Comparison of ENCODE assay signal across 10 cellular contexts in genomic region chr2:230885467-230886130, GRCh38.
DNase-seq lines count a peak whose midpoint lies in the region; ATAC-seq lines count a peak whose summit lies in the region.
"Had no signal": no experiment of that assay in that cellular context is flagged by ENCODE, and none has a peak within 500 bp of the region (broad histone marks: within the 10 kb centered on the region; RNA-seq: fewer than 3 reads in every experiment).

No MANE protein-coding gene starts in this region.

- peak; percentile 9 to 46 for DNase-seq in NCI-H187 (lab: John Stamatoyannopoulos, UW)
- no peak for DNase-seq in NCI-H187 treated with DMSO at 0.1 percent for 48 hours (lab: John Stamatoyannopoulos, UW)
- DNase-seq in NCI-H748 (lab: John Stamatoyannopoulos, UW; ENCODE audit: unreplicated experiment): peak; percentile 81
- DNase-seq in fibroblast of gingiva (ENCODE audit: low read depth): peak; percentile 9
- DNase-seq in activated CD4-positive, alpha-beta T cell treated with anti-CD3 and anti-CD28 coated beads for 48 hours: no peak
- no peak for DNase-seq in GF-D8 (lab: John Stamatoyannopoulos, UW)
- no peak for DNase-seq in activated naive CD4-positive, alpha-beta T cell treated with anti-CD3 and anti-CD28 coated beads, Interleukin-2, amount 10 ng/mL, durations not matched to agents 7 days and 5 days
- DNase-seq: GOT3 had no signal

- H3K4me3 Mint-ChIP-seq in stimulated activated memory B cell treated with anti-CD40 and anti-IgM and Interleukin-4, amounts not matched to agents 10 μg/mL and 1 μg/mL and 100 μg/mL, for 72 hours: no peak overlapping the region
- no peak overlapping the region for H3K4me3 Mint-ChIP-seq in activated naive CD4-positive, alpha-beta T cell treated with anti-CD3 and anti-CD28 coated beads, Interleukin-2, amount 10 ng/mL, durations not matched to agents 7 days and 5 days
- H3K4me3 Mint-ChIP-seq: activated naive CD4-positive, alpha-beta T cell treated with anti-CD3 and anti-CD28 coated beads, Interleukin-2, amount 50 U/mL, for 24 hours had no signal

- H3K4me1 Mint-ChIP-seq in stimulated activated memory B cell treated with anti-CD40 and anti-IgM and Interleukin-4, amounts not matched to agents 10 μg/mL and 1 μg/mL and 100 μg/mL, for 72 hours: peaks cover 31% of the 10 kb centered on the region
- peaks cover 3% of the 10 kb centered on the region for H3K4me1 Mint-ChIP-seq in activated naive CD4-positive, alpha-beta T cell treated with anti-CD3 and anti-CD28 coated beads, Interleukin-2, amount 10 ng/mL, durations not matched to agents 7 days and 5 days

- no peak for ATAC-seq in stimulated activated memory B cell treated with anti-CD40 and anti-IgM and Interleukin-4, amounts not matched to agents 10 μg/mL and 1 μg/mL and 100 μg/mL, for 72 hours

- CTCF ChIA-PET in activated naive CD4-positive, alpha-beta T cell treated with anti-CD3 and anti-CD28 coated beads, Interleukin-2, amount 10 ng/mL, durations not matched to agents 7 days and 5 days (lab: Charles Lee): no interaction called here

- no peaks in the 10 kb centered on the region for H3K36me3 Mint-ChIP-seq in stimulated activated memory B cell treated with anti-CD40 and anti-IgM and Interleukin-4, amounts not matched to agents 10 μg/mL and 1 μg/mL and 100 μg/mL, for 72 hours
- H3K36me3 Mint-ChIP-seq in activated naive CD4-positive, alpha-beta T cell treated with anti-CD3 and anti-CD28 coated beads, Interleukin-2, amount 10 ng/mL, durations not matched to agents 7 days and 5 days: no peaks in the 10 kb centered on the region
- H3K36me3 Mint-ChIP-seq: activated naive CD4-positive, alpha-beta T cell treated with anti-CD3 and anti-CD28 coated beads, Interleukin-2, amount 50 U/mL, for 24 hours had no signal

- H3K27me3 Mint-ChIP-seq in stimulated activated memory B cell treated with anti-CD40 and anti-IgM and Interleukin-4, amounts not matched to agents 10 μg/mL and 1 μg/mL and 100 μg/mL, for 72 hours: no peaks in the 10 kb centered on the region
- peaks cover 35% of the 10 kb centered on the region for H3K27me3 Mint-ChIP-seq in activated naive CD4-positive, alpha-beta T cell treated with anti-CD3 and anti-CD28 coated beads, Interleukin-2, amount 10 ng/mL, durations not matched to agents 7 days and 5 days

- peak overlapping the region; percentile 44 for H3K27ac Mint-ChIP-seq in stimulated activated memory B cell treated with anti-CD40 and anti-IgM and Interleukin-4, amounts not matched to agents 10 μg/mL and 1 μg/mL and 100 μg/mL, for 72 hours
- no peak overlapping the region for H3K27ac Mint-ChIP-seq in activated naive CD4-positive, alpha-beta T cell treated with anti-CD3 and anti-CD28 coated beads, Interleukin-2, amount 10 ng/mL, durations not matched to agents 7 days and 5 days
- H3K27ac Mint-ChIP-seq: activated naive CD4-positive, alpha-beta T cell treated with anti-CD3 and anti-CD28 coated beads, Interleukin-2, amount 50 U/mL, for 24 hours had no signal

- peaks cover 4% of the 10 kb centered on the region for H3K9me3 Mint-ChIP-seq in stimulated activated memory B cell treated with anti-CD40 and anti-IgM and Interleukin-4, amounts not matched to agents 10 μg/mL and 1 μg/mL and 100 μg/mL, for 72 hours
- no peaks in the 10 kb centered on the region for H3K9me3 Mint-ChIP-seq in activated naive CD4-positive, alpha-beta T cell treated with anti-CD3 and anti-CD28 coated beads, Interleukin-2, amount 10 ng/mL, durations not matched to agents 7 days and 5 days
- H3K9me3 Mint-ChIP-seq: activated naive CD4-positive, alpha-beta T cell treated with anti-CD3 and anti-CD28 coated beads, Interleukin-2, amount 50 U/mL, for 24 hours had no signal

Comparison
In these comparisons a context has a peak if more than half of its experiments do, and no peak if none do; other contexts are left out.
1. DNase-seq: peak in NCI-H187 (2 of 2), NCI-H748 (single experiment) and fibroblast of gingiva (single experiment); none in NCI-H187 treated with DMSO at 0.1 percent for 48 hours (single experiment), activated CD4-positive, alpha-beta T cell treated with anti-CD3 and anti-CD28 coated beads for 48 hours (single experiment), GF-D8 (single experiment) and activated naive CD4-positive, alpha-beta T cell treated with anti-CD3 and anti-CD28 coated beads, Interleukin-2, amount 10 ng/mL, durations not matched to agents 7 days and 5 days (single experiment).